Comparison of ENCODE assay signal across 19 cellular contexts in the genomic region with DNA sequence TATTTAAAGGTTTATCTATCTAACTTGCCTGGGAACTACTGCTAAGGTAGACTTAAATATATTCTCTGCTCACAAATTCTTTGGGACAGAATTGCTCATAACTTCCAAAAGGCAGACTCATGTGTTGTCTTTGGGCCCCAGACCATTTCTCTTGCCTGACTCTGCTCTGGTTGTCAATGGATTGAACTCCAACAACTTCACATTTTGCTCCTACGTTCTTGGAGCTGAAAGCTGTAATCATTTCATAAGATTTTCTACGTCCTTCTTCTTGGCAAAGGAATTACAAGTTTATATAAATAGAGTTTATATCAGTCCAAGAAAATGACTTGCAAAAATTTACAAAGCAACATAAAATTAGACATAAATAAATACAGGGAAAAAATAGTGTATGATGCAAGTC. TPM values are rescaled to one million over a fixed set of nuclear protein-coding genes. Genes with fewer than 3 reads are reported as not detected.
A peak's percentile ranks its signal among the peaks of the same experiment; 100 is the strongest.
DNase-seq lines count a peak whose midpoint lies in the region; ATAC-seq, FAIRE-seq and TF ChIP-seq lines count a peak whose summit lies in the region.
"Had no signal": no experiment of that assay in that cellular context is flagged by ENCODE, and none has a peak within 500 bp of the region (broad histone marks: within the 10 kb centered on the region; RNA-seq: fewer than 3 reads in every experiment).

No MANE protein-coding gene starts in this region.

- no peak overlapping the region for H3K4me3 Mint-ChIP-seq in nephron progenitor cell
- H3K4me3 Mint-ChIP-seq: activated CD4-positive, alpha-beta T cell treated with anti-CD3 and anti-CD28 coated beads, Interleukin-2, amount 10 ng/mL, durations not matched to agents 7 days and 5 days; activated T-cell treated with anti-CD3 and anti-CD28 coated beads, Interleukin-2, amount 50 U/mL, for 24 hours; CD4-positive, CD25-positive, alpha-beta regulatory T cell; T-helper 17 cell had no signal

- peak overlapping the region; percentile 16; the same call in 1 of the 2 replicates for H3K4me2 ChIP-seq in PC-3 (ENCODE audit: low read length)

- no peaks in the 10 kb centered on the region for H3K27me3 ChIP-seq in PC-3 (ENCODE audit: low read length)
- H3K27me3 ChIP-seq: adrenal gland, thyroid gland had no signal

- BruUV-seq in PC-3 (replicated peaks; lab: Mats Ljungman, UMichigan): no TSS peak

- H3K9me3 Mint-ChIP-seq in nephron progenitor cell: peaks cover 22% of the 10 kb centered on the region

- H3K27ac ChIP-seq in PC-3 (ENCODE audit: low read length) (no peak overlapping the region), kidney (ENCODE audit: low read depth in 2 of 2, low read length in 2 of 2) (no peak overlapping the region)
- H3K27ac ChIP-seq: adrenal gland, thyroid gland had no signal

- H3K36me3 Mint-ChIP-seq in nephron progenitor cell (ENCODE audit: low read depth): no peaks in the 10 kb centered on the region
- H3K36me3 Mint-ChIP-seq: CD4-positive, CD25-positive, alpha-beta regulatory T cell had no signal

- peaks cover 5% of the 10 kb centered on the region for H3K27me3 Mint-ChIP-seq in nephron progenitor cell (ENCODE audit: low read depth, poor library complexity)
- H3K27me3 Mint-ChIP-seq: activated T-cell treated with anti-CD3 and anti-CD28 coated beads, Interleukin-2, amount 50 U/mL, for 24 hours had no signal

- H3K9me3 ChIP-seq in PC-3 (ENCODE audit: low read length): no peaks in the 10 kb centered on the region
- H3K9me3 ChIP-seq in kidney (ENCODE audit: control insufficient read depth in 1 of 2, low read length in 2 of 2): no peaks in the 10 kb centered on the region
- H3K9me3 ChIP-seq: adrenal gland, thyroid gland had no signal

- H2AFZ ChIP-seq in PC-3 (ENCODE audit: low read length): no peak overlapping the region

- H3K4me3 ChIP-seq in PC-3 (ENCODE audit: low read length): no peak overlapping the region
- H3K4me3 ChIP-seq in kidney (ENCODE audit: low read length in 2 of 2): no peak overlapping the region
- H3K4me3 ChIP-seq: adrenal gland, thyroid gland had no signal

- intact Hi-C loops in PC-3 (cut with micrococcal nuclease): no loop called here
- intact Hi-C loops in kidney (cut with DNase I): no loop called here

- no peaks in the 10 kb centered on the region for H3F3A ChIP-seq in PC-3 (ENCODE audit: low read length, unreplicated experiment)

- no peaks in the 10 kb centered on the region for H3K79me2 ChIP-seq in PC-3 (ENCODE audit: low read length)

- H3K9ac ChIP-seq in PC-3 (ENCODE audit: low read length) (no peak overlapping the region), kidney (ENCODE audit: low read length in 2 of 2) (no peak overlapping the region)

- H3K4me1 ChIP-seq in PC-3 (ENCODE audit: insufficient read depth, low read length) (peaks cover 11% of the 10 kb centered on the region), kidney (ENCODE audit: control insufficient read depth in 1 of 2, insufficient read depth in 1 of 2, low read depth in 1 of 2, low read length in 2 of 2) (no peaks in the 10 kb centered on the region)
- H3K4me1 ChIP-seq: thyroid gland had no signal

- H3K36me3 ChIP-seq in PC-3 (ENCODE audit: low read depth, low read length): no peaks in the 10 kb centered on the region
- no peaks in the 10 kb centered on the region for H3K36me3 ChIP-seq in kidney (ENCODE audit: control insufficient read depth in 1 of 2, insufficient read depth in 2 of 2, low read length in 2 of 2)
- H3K36me3 ChIP-seq: adrenal gland, thyroid gland had no signal

- FAIRE-seq in kidney (lab: Jason Lieb, UNC): no peak
- FAIRE-seq: frontal cortex, G401.6 had no signal

- DNase-seq in AG20443 (ENCODE audit: low spot score) (peak; percentile 51), PC-3 (no peak), fibroblast of gingiva (ENCODE audit: low read depth) (peak; percentile 72), nephron progenitor cell (no peak), NCI-H69 (lab: John Stamatoyannopoulos, UW) (no peak), kidney (no peak)
- DNase-seq: activated CD4-positive, alpha-beta T cell treated with anti-CD3 and anti-CD28 coated beads, Interleukin-2, amount 10 ng/mL, durations not matched to agents 7 days and 5 days; activated T-cell treated with anti-CD3 and anti-CD28 coated beads, Interleukin-2, amount 50 U/mL, for 24 hours; adrenal gland; CD4-positive, CD25-positive, alpha-beta regulatory T cell; NCI-H1930; NCI-H748 treated with DMSO at 0.1 percent for 48 hours; posterior cingulate gyrus; T-helper 17 cell; thyroid gland had no signal

- peak overlapping the region; percentile 29 for H3K27ac Mint-ChIP-seq in nephron progenitor cell
- H3K27ac Mint-ChIP-seq: activated CD4-positive, alpha-beta T cell treated with anti-CD3 and anti-CD28 coated beads, Interleukin-2, amount 10 ng/mL, durations not matched to agents 7 days and 5 days; activated T-cell treated with anti-CD3 and anti-CD28 coated beads, Interleukin-2, amount 50 U/mL, for 24 hours; CD4-positive, CD25-positive, alpha-beta regulatory T cell; T-helper 17 cell had no signal

- POLR2A ChIA-PET in PC-3 (lab: Charles Lee; ENCODE audit: unreplicated experiment): no interaction called here

- ATAC-seq in PC-3: no peak
- no peak for ATAC-seq in GM19463 (IDR thresholded peaks at IDR 0.05; ENCODE audit: unreplicated experiment)
- no peak for ATAC-seq in activated CD4-positive, CD25-positive, alpha-beta regulatory T cell treated with anti-CD3 and anti-CD28 coated beads, Interleukin-2, amount 50 U/mL, for 24 hours
- ATAC-seq: T-helper 17 cell had no signal

- no peaks in the 10 kb centered on the region for H4K20me1 ChIP-seq in PC-3 (ENCODE audit: low read length)

- no peaks in the 10 kb centered on the region for H3K9me2 ChIP-seq in PC-3 (replicated peaks; ENCODE audit: low read length)

- no peak for TF ChIP-seq CTCF in PC-3 (conservative IDR thresholded peaks at IDR 0.05; ENCODE audit: low read depth, low read length)
- no peak for TF ChIP-seq CTCF in nephron progenitor cell (IDR thresholded peaks at IDR 0.05)
- TF ChIP-seq CTCF in kidney (IDR thresholded peaks at IDR 0.05; ENCODE audit: borderline replicate concordance, extremely low read depth, insufficient read depth): no peak

- CTCF ChIA-PET in PC-3 (lab: Charles Lee): no interaction called here

- H3K4me1 Mint-ChIP-seq in nephron progenitor cell: no peaks in the 10 kb centered on the region
- H3K4me1 Mint-ChIP-seq: T-helper 17 cell had no signal

RNA-seq across cellular contexts. Expression of gene PPM1B, which starts 32.9 kb away (rescaled TPM):
- total RNA-seq in PC-3 (2014; rRNA removed) (16.0 and 17.6 TPM in 2 replicates), kidney (45.9 TPM)
- polyA plus RNA-seq in kidney (ENCODE audit: insufficient read depth, low read depth, low replicate concordance): 19.8 TPM

Comparison
In these comparisons a context has a peak if more than half of its experiments do, and no peak if none do; other contexts are left out.
1. DNase-seq: peak in AG20443 (single experiment) and fibroblast of gingiva (single experiment); none in PC-3 (single experiment), nephron progenitor cell (single experiment), NCI-H69 (single experiment) and kidney (single experiment).